17 cellular contexts compared by ENCODE assay signal in the genomic region with DNA sequence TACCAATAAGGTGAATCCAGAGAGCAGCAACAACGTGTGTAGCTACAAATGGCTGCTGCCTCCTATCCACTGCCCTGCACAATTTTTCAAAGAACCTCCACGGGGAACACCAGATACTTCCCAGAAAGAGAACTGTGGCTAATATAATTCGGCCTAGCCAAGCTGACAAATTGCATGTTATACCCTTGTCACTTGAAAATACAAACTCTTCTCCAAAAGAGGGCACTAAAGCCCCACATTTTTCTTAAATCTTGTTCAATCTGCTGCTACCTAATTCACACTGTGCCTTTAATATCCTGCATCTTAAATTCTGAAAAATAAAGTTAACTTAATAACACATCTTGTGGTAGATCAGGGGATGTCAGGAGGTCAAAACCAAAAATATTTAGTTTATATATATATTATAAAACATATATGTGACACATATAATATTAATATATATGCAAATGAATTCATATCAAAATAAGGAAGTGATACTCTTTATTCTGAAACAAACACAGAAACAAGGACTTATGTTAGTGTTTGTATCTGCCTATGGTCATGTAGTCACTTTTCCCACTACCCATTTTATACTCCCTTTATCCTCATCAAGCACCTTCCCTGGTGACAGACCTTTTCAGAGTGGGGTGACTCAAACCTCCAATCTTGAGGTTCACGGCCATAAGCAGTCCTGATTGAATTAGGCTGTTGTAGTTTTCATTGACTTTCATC. TPM values are rescaled to one million over a fixed set of nuclear protein-coding genes. Genes with fewer than 3 reads are reported as not detected.
DNase-seq lines count a peak whose midpoint lies in the region; ATAC-seq, FAIRE-seq and TF ChIP-seq lines count a peak whose summit lies in the region.
"Had no signal": no experiment of that assay in that cellular context is flagged by ENCODE, and none has a peak within 500 bp of the region (broad histone marks: within the 10 kb centered on the region; RNA-seq: fewer than 3 reads in every experiment).

No MANE protein-coding gene starts in this region.

- peaks cover 8% of the 10 kb centered on the region; the same call in 1 of the 2 replicates for H3K27me3 ChIP-seq in PC-9 (ENCODE audit: insufficient read depth, low read depth)
- H3K27me3 ChIP-seq: body of pancreas had no signal

- peak; percentile 37 for TF ChIP-seq CTCF in PC-9 (conservative IDR thresholded peaks at IDR 0.05)

- FAIRE-seq in frontal cortex (lab: Jason Lieb, UNC), result peak; percentile 13

- no peaks in the 10 kb centered on the region for H3K9me2 ChIP-seq in PC-9 (ENCODE audit: insufficient read depth)

- DNase-seq in EH (ENCODE audit: low read depth), result peak; percentile 11
- DNase-seq in PC-9, result no peak
- DNase-seq in frontal cortex (ENCODE audit: low spot score in 2 of 2), result no peak
- no peak for DNase-seq in MV-4-11 (lab: John Stamatoyannopoulos, UW)
- no peak for DNase-seq in posterior vena cava (ENCODE audit: low spot score)
- DNase-seq in left ventricle myocardium superior, result no peak
- no peak for DNase-seq in NCI-H510A treated with DMSO at 0.1 percent for 48 hours (lab: John Stamatoyannopoulos, UW)
- DNase-seq: activated CD4-positive, alpha-beta T cell treated with anti-CD3 and anti-CD28 coated beads, Interleukin-2, amount 50 U/mL, for 1 hour; body of pancreas; NK-92 treated with Interleukin-12 subunit alpha and Interleukin-12 subunit beta, amount 100 ng/mL, for 24 hours; psoas muscle; stimulated activated naive B cell treated with anti-CD40 and anti-IgM and Interleukin-4, amounts not matched to agents 10 μg/mL and 1 μg/mL and 100 μg/mL, for 72 hours; T-cell had no signal

- no peaks in the 10 kb centered on the region for H3F3A ChIP-seq in PC-9 (ENCODE audit: insufficient read depth, low read depth)

- intact Hi-C loops in PC-9 (cut with micrococcal nuclease; ENCODE audit: unreplicated experiment) (no loop called here), posterior vena cava (cut with DNase I) (no loop called here), left ventricle myocardium superior (cut with micrococcal nuclease) (no loop called here)

- H3K4me3 ChIP-seq in PC-9, result no peak overlapping the region
- H3K4me3 ChIP-seq: body of pancreas, psoas muscle had no signal

- no TSS peak for BruUV-seq in PC-9 (replicated peaks; lab: Mats Ljungman, UMichigan)

- ATAC-seq in HG02973 (IDR thresholded peaks at IDR 0.05; ENCODE audit: unreplicated experiment) (peak; percentile 45), left ventricle myocardium superior (no peak)
- ATAC-seq: activated T-helper 17 cell treated with anti-CD3 and anti-CD28 coated beads, Interleukin-2, amount 50 U/mL, for 72 hours; body of pancreas; psoas muscle; T-cell had no signal

- H3K4me2 ChIP-seq in PC-9, result no peak overlapping the region

- no peak overlapping the region for H3K27ac ChIP-seq in PC-9
- H3K27ac ChIP-seq: body of pancreas, epithelial cell of prostate, psoas muscle had no signal

- no peaks in the 10 kb centered on the region for H3K79me2 ChIP-seq in PC-9 (ENCODE audit: low read depth)

- POLR2A ChIA-PET in PC-9 (lab: Charles Lee; ENCODE audit: unreplicated experiment), result no interaction called here

- H3K36me3 ChIP-seq in PC-9 (ENCODE audit: low read depth), result no peaks in the 10 kb centered on the region

- no peaks in the 10 kb centered on the region for H3K9me3 ChIP-seq in PC-9 (ENCODE audit: insufficient read depth, low read depth)
- H3K9me3 ChIP-seq: body of pancreas, psoas muscle had no signal

- no peak overlapping the region for H2AFZ ChIP-seq in PC-9

- H3K4me1 ChIP-seq in PC-9 (replicated peaks; ENCODE audit: insufficient read depth), result no peaks in the 10 kb centered on the region
- H3K4me1 ChIP-seq: body of pancreas, psoas muscle had no signal

- CTCF ChIA-PET in PC-9 (lab: Charles Lee), result no interaction called here

- H4K20me1 ChIP-seq in PC-9 (ENCODE audit: insufficient read depth), result no peaks in the 10 kb centered on the region

RNA-seq across cellular contexts. Expression of gene CT45A1, which starts 24.1 kb away (rescaled TPM):
- total RNA-seq in PC-9 (2021), result not detected in 2 replicates
- not detected for total RNA-seq in frontal cortex
- total RNA-seq in posterior vena cava, result not detected
- not detected for total RNA-seq in left ventricle myocardium superior
- total RNA-seq: activated T-helper 17 cell treated with anti-CD3 and anti-CD28 coated beads, Interleukin-2, amount 50 U/mL, for 72 hours; body of pancreas; mononuclear cell; psoas muscle; T-cell had no signal

RNA-seq across cellular contexts. Expression of gene CT45A3, which starts 30.5 kb away (rescaled TPM):
- total RNA-seq in PC-9 (2021) (not detected in 2 replicates), frontal cortex (not detected), posterior vena cava (not detected), left ventricle myocardium superior (not detected)
- total RNA-seq: activated T-helper 17 cell treated with anti-CD3 and anti-CD28 coated beads, Interleukin-2, amount 50 U/mL, for 72 hours; body of pancreas; mononuclear cell; psoas muscle; T-cell had no signal

RNA-seq across cellular contexts. Expression of gene CT45A5, which starts 47.8 kb away (rescaled TPM):
- total RNA-seq in PC-9 (2021) (not detected in 2 replicates), frontal cortex (not detected), posterior vena cava (not detected), left ventricle myocardium superior (not detected)
- total RNA-seq: activated T-helper 17 cell treated with anti-CD3 and anti-CD28 coated beads, Interleukin-2, amount 50 U/mL, for 72 hours; body of pancreas; mononuclear cell; psoas muscle; T-cell had no signal
